18 cellular contexts compared by ENCODE assay signal in the genomic region with DNA sequence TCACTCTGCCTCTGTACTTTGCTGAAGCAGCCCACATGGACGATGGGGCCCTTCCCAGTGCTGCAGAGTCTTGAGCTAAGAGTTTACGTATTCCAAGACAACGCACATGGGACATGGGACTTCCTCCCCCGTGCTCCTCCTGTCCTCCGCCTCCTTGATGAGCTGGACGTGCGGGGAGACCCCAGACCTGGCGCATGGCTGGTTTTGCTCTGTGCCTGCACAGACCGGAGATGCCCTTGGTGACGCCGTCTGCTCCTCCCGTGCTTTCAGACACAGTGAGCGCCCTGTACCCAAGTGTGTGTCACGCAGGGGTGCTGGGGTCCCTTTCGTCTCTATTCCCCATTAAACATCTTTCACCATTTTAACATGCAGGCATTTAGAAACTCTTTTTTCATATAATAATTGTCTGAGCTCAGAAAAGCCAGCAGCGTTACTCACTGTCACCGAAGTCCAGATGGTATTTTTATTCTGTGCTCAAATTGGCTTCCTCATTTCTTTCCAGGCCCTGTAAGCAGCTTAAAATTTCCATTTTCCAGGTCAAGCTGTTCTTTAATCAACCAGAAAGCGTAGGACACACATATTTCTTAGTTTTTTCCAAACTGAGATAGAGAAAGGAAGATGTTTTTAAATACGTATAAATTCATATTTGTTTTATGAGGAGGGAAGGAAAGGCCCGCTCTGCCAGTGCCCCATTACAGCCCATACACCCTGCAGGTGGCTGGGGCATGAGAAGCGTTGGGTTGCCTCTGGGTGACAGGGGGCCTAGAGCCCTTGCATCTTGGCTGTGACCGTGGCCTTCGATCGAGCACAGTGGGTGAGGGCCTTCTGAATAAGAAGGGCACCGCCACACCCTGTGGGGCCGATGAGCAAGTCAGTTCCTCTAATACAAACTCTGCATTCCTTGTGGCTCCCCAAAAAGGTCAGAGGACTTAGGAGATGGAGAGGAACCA. TPM values are rescaled to one million over a fixed set of nuclear protein-coding genes. Genes with fewer than 3 reads are reported as not detected.
DNase-seq lines count a peak whose midpoint lies in the region; ATAC-seq, FAIRE-seq and TF ChIP-seq lines count a peak whose summit lies in the region.
"Had no signal": no experiment of that assay in that cellular context is flagged by ENCODE, and none has a peak within 500 bp of the region (broad histone marks: within the 10 kb centered on the region; RNA-seq: fewer than 3 reads in every experiment).

No MANE protein-coding gene starts in this region.

- peaks cover 16% of the 10 kb centered on the region for H3K27me3 Mint-ChIP-seq in CD4-positive, CD25-positive, alpha-beta regulatory T cell
- H3K27me3 Mint-ChIP-seq: activated CD4-positive, alpha-beta memory T cell treated with anti-CD3 and anti-CD28 coated beads for 36 hours had no signal

- no peaks in the 10 kb centered on the region for H3K36me3 ChIP-seq in CD4-positive, CD25-positive, alpha-beta regulatory T cell (ENCODE audit: control insufficient read depth, insufficient read depth, low read length)
- H3K36me3 ChIP-seq in K562 (ENCODE audit: control insufficient read depth, insufficient read depth, low read length): no peaks in the 10 kb centered on the region
- H3K36me3 ChIP-seq in osteoblast (ENCODE audit: insufficient read depth, low read length): no peaks in the 10 kb centered on the region
- no peaks in the 10 kb centered on the region for H3K36me3 ChIP-seq in A673 (ENCODE audit: insufficient read depth, low read length, poor library complexity, severe bottlenecking)
- no peaks in the 10 kb centered on the region for H3K36me3 ChIP-seq in pancreas
- H3K36me3 ChIP-seq in MG63: no peaks in the 10 kb centered on the region
- H3K36me3 ChIP-seq: upper lobe of right lung had no signal

- TF ChIP-seq CTCF in K562 (IDR thresholded peaks at IDR 0.05 in 2 of 3, conservative IDR thresholded peaks at IDR 0.05 in 1 of 3; ENCODE audit: insufficient read depth in 2 of 3, low read depth in 1 of 3, low read length in 3 of 3): no peak
- no peak for TF ChIP-seq CTCF in osteoblast (IDR thresholded peaks at IDR 0.05; ENCODE audit: extremely low read depth, low read depth, low read length)
- no peak for TF ChIP-seq CTCF in A673 (conservative IDR thresholded peaks at IDR 0.05; ENCODE audit: low read depth, low read length)
- TF ChIP-seq CTCF in pancreas (IDR thresholded peaks at IDR 0.05): no peak

- no peaks in the 10 kb centered on the region for H3K27me3 ChIP-seq in CD4-positive, CD25-positive, alpha-beta regulatory T cell (ENCODE audit: control insufficient read depth, insufficient read depth, low read length)
- H3K27me3 ChIP-seq in K562 (ENCODE audit: control insufficient read depth in 2 of 2, insufficient read depth in 2 of 2, low read length in 2 of 2): peaks cover 67 to 77% of the 10 kb centered on the region in 2 experiments
- peaks cover 7% of the 10 kb centered on the region for H3K27me3 ChIP-seq in osteoblast (ENCODE audit: insufficient read depth, low read length)
- no peaks in the 10 kb centered on the region for H3K27me3 ChIP-seq in A673 (replicated peaks; ENCODE audit: insufficient read depth, low read depth, low read length, poor library complexity)
- H3K27me3 ChIP-seq in pancreas: no peaks in the 10 kb centered on the region
- H3K27me3 ChIP-seq in MG63: no peaks in the 10 kb centered on the region
- H3K27me3 ChIP-seq: upper lobe of right lung had no signal

- H3K36me3 Mint-ChIP-seq in CD4-positive, CD25-positive, alpha-beta regulatory T cell: no peaks in the 10 kb centered on the region
- H3K36me3 Mint-ChIP-seq: activated CD4-positive, alpha-beta memory T cell treated with anti-CD3 and anti-CD28 coated beads for 36 hours had no signal

- no peaks in the 10 kb centered on the region for H3K9me1 ChIP-seq in K562 (ENCODE audit: control insufficient read depth, insufficient read depth, low read length)

- no peak for TF ChIP-seq EP300 in K562 (IDR thresholded peaks at IDR 0.05; ENCODE audit: low read length)

- no peak overlapping the region for H3K4me3 Mint-ChIP-seq in CD4-positive, CD25-positive, alpha-beta regulatory T cell
- H3K4me3 Mint-ChIP-seq: activated CD4-positive, alpha-beta memory T cell treated with anti-CD3 and anti-CD28 coated beads for 36 hours; neural crest cell had no signal

- H4K20me1 ChIP-seq in K562 (replicated peaks; ENCODE audit: control insufficient read depth, insufficient read depth, low read length) (peaks cover 13% of the 10 kb centered on the region; the same call in 1 of the 2 replicates), osteoblast (ENCODE audit: insufficient read depth, low read length) (no peaks in the 10 kb centered on the region)

- no peak for TF ChIP-seq POLR2A in K562 (conservative IDR thresholded peaks at IDR 0.05)

- POLR2A ChIA-PET in K562 (lab: Yijun Ruan, JAX) (interaction anchor here (0.6 to 1.1 kb wide), 2 partner anchors 12 to 191 kb away, joined by 3 to 4 read pairs; no protein-coding TSS in a partner anchor), A673 (lab: Charles Lee; ENCODE audit: low non-redundant PET) (no interaction called here)

- H3K4me1 Mint-ChIP-seq in CD4-positive, CD25-positive, alpha-beta regulatory T cell: peaks cover 0 to 4% (median 0%) of the 10 kb centered on the region in 4 donors

- H3K4me1 ChIP-seq in CD4-positive, CD25-positive, alpha-beta regulatory T cell (ENCODE audit: control insufficient read depth, insufficient read depth, low read length, poor library complexity, severe bottlenecking): no peaks in the 10 kb centered on the region
- H3K4me1 ChIP-seq in K562 (replicated peaks in 1 of 2; ENCODE audit: control insufficient read depth in 2 of 2, insufficient read depth in 2 of 2, low read length in 2 of 2) (peaks cover 0 to 3% of the 10 kb centered on the region in 2 experiments; a peak in 1 of 5 replicates), osteoblast (ENCODE audit: insufficient read depth, low read length) (peaks cover 5% of the 10 kb centered on the region), A673 (ENCODE audit: insufficient read depth, low read length, poor library complexity, severe bottlenecking) (no peaks in the 10 kb centered on the region), pancreas (no peaks in the 10 kb centered on the region)
- H3K4me1 ChIP-seq: upper lobe of right lung had no signal

- no peak for TF ChIP-seq RAD21 in K562 (CRISPR knock-in tag; conservative IDR thresholded peaks at IDR 0.05 in 1 of 2, IDR thresholded peaks at IDR 0.05 in 1 of 2)

- no TSS peak for BruUV-seq in K562 (replicated peaks; lab: Mats Ljungman, UMichigan)
- BruUV-seq in A673 (replicated peaks; lab: Mats Ljungman, UMichigan): no TSS peak

- H3K79me2 ChIP-seq in K562 (ENCODE audit: control insufficient read depth, insufficient read depth, low read length) (no peaks in the 10 kb centered on the region), osteoblast (ENCODE audit: insufficient read depth, low read length) (no peaks in the 10 kb centered on the region)

- H3K9me3 ChIP-seq in CD4-positive, CD25-positive, alpha-beta regulatory T cell (ENCODE audit: control insufficient read depth in 2 of 2, low read length in 2 of 2): no peaks in the 10 kb centered on the region
- H3K9me3 ChIP-seq in K562 (replicated peaks; ENCODE audit: control insufficient read depth, insufficient read depth, low read depth, low read length): no peaks in the 10 kb centered on the region
- H3K9me3 ChIP-seq in osteoblast (ENCODE audit: low read depth, low read length): no peaks in the 10 kb centered on the region
- H3K9me3 ChIP-seq in A673 (ENCODE audit: low read depth, low read length, poor library complexity, severe bottlenecking): no peaks in the 10 kb centered on the region
- no peaks in the 10 kb centered on the region for H3K9me3 ChIP-seq in pancreas
- no peaks in the 10 kb centered on the region for H3K9me3 ChIP-seq in MG63
- H3K9me3 ChIP-seq: upper lobe of right lung had no signal

- FAIRE-seq in K562 (lab: Jason Lieb, UNC): peak; percentile 37
- FAIRE-seq in pancreas (lab: Jason Lieb, UNC): no peak

- ATAC-seq in CD4-positive, CD25-positive, alpha-beta regulatory T cell (ENCODE audit: low read depth in 2 of 2): no peak
- ATAC-seq in K562 (peak; percentile 28; the same call in 2 of the 3 replicates), pancreas (no peak)

- 25% methylated on average over 26 of the region's 26 CpGs for WGBS in K562 (ENCODE audit: insufficient coverage, low coverage, missing lambda C conversion rate)
- 86 to 91% methylated on average over 26 of the region's 26 CpGs for WGBS in pancreas, 2 donors

- H3K4me2 ChIP-seq in K562 (ENCODE audit: insufficient read depth, low read length) (no peak overlapping the region), osteoblast (ENCODE audit: insufficient read depth, low read length) (no peak overlapping the region)

- H3K27ac Mint-ChIP-seq in CD4-positive, CD25-positive, alpha-beta regulatory T cell: peak overlapping the region in 2 of 3 donors; percentile 43 to 79
- H3K27ac Mint-ChIP-seq: activated CD4-positive, alpha-beta memory T cell treated with anti-CD3 and anti-CD28 coated beads for 36 hours had no signal

- CTCF ChIA-PET in K562 (lab: Yijun Ruan, JAX; ENCODE audit: low intra/inter-chr PET ratio): no interaction called here
- CTCF ChIA-PET in A673 (lab: Charles Lee): no interaction called here

- intact Hi-C loops in K562 (cut with micrococcal nuclease): loop anchor here (10.0 kb wide), 1 partner anchor 57 kb away; no protein-coding TSS in a partner anchor
- intact Hi-C loops in A673 (cut with micrococcal nuclease; ENCODE audit: unreplicated experiment): no loop called here
- intact Hi-C loops in pancreas (cut with DNase I): loop anchor here in 1 of 3 donors (10.0 kb wide), 1 partner anchor 87 kb away; no protein-coding TSS in a partner anchor

- no peaks in the 10 kb centered on the region for H3K9me3 Mint-ChIP-seq in CD4-positive, CD25-positive, alpha-beta regulatory T cell
- H3K9me3 Mint-ChIP-seq: activated CD4-positive, alpha-beta memory T cell treated with anti-CD3 and anti-CD28 coated beads for 36 hours; neural crest cell had no signal

- H3K27ac ChIP-seq in CD4-positive, CD25-positive, alpha-beta regulatory T cell (ENCODE audit: insufficient read depth, low read length, poor library complexity, severe bottlenecking): no peak overlapping the region
- no peak overlapping the region for H3K27ac ChIP-seq in K562 (ENCODE audit: extremely low read depth, low read depth, low read length)
- H3K27ac ChIP-seq in osteoblast (ENCODE audit: low read depth, low read length): no peak overlapping the region
- H3K27ac ChIP-seq in A673 (ENCODE audit: low read depth, low read length, poor library complexity, severe bottlenecking): no peak overlapping the region
- no peak overlapping the region for H3K27ac ChIP-seq in pancreas
- H3K27ac ChIP-seq: upper lobe of right lung had no signal

- no peak overlapping the region for H3K4me3 ChIP-seq in CD4-positive, CD25-positive, alpha-beta regulatory T cell (ENCODE audit: low read depth, low read length)
- no peak overlapping the region for H3K4me3 ChIP-seq in K562
- H3K4me3 ChIP-seq in osteoblast (ENCODE audit: insufficient read depth, low read length): no peak overlapping the region
- no peak overlapping the region for H3K4me3 ChIP-seq in A673 (ENCODE audit: low read depth, low read length, poor library complexity, severe bottlenecking)
- no peak overlapping the region for H3K4me3 ChIP-seq in pancreas
- no peak overlapping the region for H3K4me3 ChIP-seq in MG63
- H3K4me3 ChIP-seq: lung, skin epidermis, upper lobe of right lung had no signal

- DNase-seq in CD4-positive, CD25-positive, alpha-beta regulatory T cell: no peak
- DNase-seq in MV-4-11 (lab: John Stamatoyannopoulos, UW) (peak; percentile 40), K562 (ENCODE audit: extremely low read depth in 1 of 4, low spot score in 3 of 4) (no peak), osteoblast (ENCODE audit: insufficient read length, low spot score, missing footprints) (peak; percentile 48), A673 (ENCODE audit: low spot score) (no peak), pancreas (no peak), MG63 (no peak)
- DNase-seq: activated CD4-positive, alpha-beta memory T cell treated with anti-CD3 and anti-CD28 coated beads for 36 hours; activated gamma-delta T cell; effector CD8-positive, alpha-beta T cell; H7; NCI-H1048; OCI-M1; upper lobe of right lung had no signal

- H3K9ac ChIP-seq in K562 (ENCODE audit: insufficient read depth in 1 of 2, low read depth in 2 of 2, low read length in 2 of 2): no peak overlapping the region

- in situ Hi-C loops in K562 (cut with MboI): no loop called here

- H2AFZ ChIP-seq in K562 (ENCODE audit: low read depth, low read length): 0 out of 2 replicates have a peak overlapping the region, but pooled peaks have one; percentile 16
- no peak overlapping the region for H2AFZ ChIP-seq in osteoblast (ENCODE audit: low read length)

RNA-seq across cellular contexts. Expression of gene ZBTB21, which starts 17.9 kb away (rescaled TPM):
- total RNA-seq in CD4-positive, CD25-positive, alpha-beta regulatory T cell: 107 TPM
- 1 to 10 TPM; 2.4 to 8.0 (median 5.2) TPM for polyA plus RNA-seq in CD4-positive, CD25-positive, alpha-beta regulatory T cell
- total RNA-seq in K562 (2011; cell fraction: chromatin; rRNA removed; ENCODE audit: low replicate concordance): 6.9 and 28.9 TPM in 2 replicates
- 8.2 and 9.7 TPM in 2 replicates for total RNA-seq in K562 (2011; cell fraction: nucleolus; rRNA removed)
- total RNA-seq in K562 (2011; cell fraction: nucleoplasm; rRNA removed): 12.2 and 13.4 TPM in 2 replicates
- total RNA-seq in K562 (2014; rRNA removed) (7.4 and 8.6 TPM in 2 replicates), K562 (2014; rRNA removed; fragmentation: Illumina TruSeq; extraction: Trizol) (10.7 and 10.8 TPM in 2 replicates), K562 (2015; rRNA removed; fragmentation: Illumina TruSeq; extraction: Trizol) (10.4 and 10.7 TPM in 2 replicates), K562 (2021) (15.2 and 16.2 TPM in 2 replicates), osteoblast (12.7 and 13.8 TPM in 2 replicates), A673 (2021) (19.5 and 20.7 TPM in 2 replicates), pancreas (1 to 10 TPM; 4.8 to 9.5 (median 8.0) TPM)
- polyA plus RNA-seq in K562 (2011; rRNA removed) (8.7 and 10.7 TPM in 2 replicates), K562 (2014; fragmentation: Illumina TruSeq; extraction: Trizol) (8.4 and 11.4 TPM in 2 replicates), K562 (2014; fragmentation: Nextera tagmentation; extraction: Ambion mirVana) (1 to 10 TPM; 2.2 to 2.6 TPM), K562 (2014; rRNA removed) (3.8 and 5.6 TPM in 2 replicates), pancreas (1 to 10 TPM; 2.9 to 3.2 TPM)
- polyA plus RNA-seq in K562 (2011; cell fraction: cytosol; rRNA removed): 4.6 and 5.2 TPM in 2 replicates
- polyA plus RNA-seq in K562 (2011; cell fraction: nucleus; rRNA removed): 19.4 and 20.3 TPM in 2 replicates
- polyA plus RNA-seq in K562 (2012): 5.3 and 6.4 TPM in 2 replicates
- 11.7 and 16.7 TPM in 2 replicates for polyA minus RNA-seq in K562 (2011; rRNA and poly(A)+ RNA removed)
- polyA minus RNA-seq in K562 (2011; cell fraction: cytosol; rRNA and poly(A)+ RNA removed): 8.9 and 15.2 TPM in 2 replicates
- polyA minus RNA-seq in K562 (2011; cell fraction: nucleus; rRNA and poly(A)+ RNA removed): 9.0 and 19.4 TPM in 2 replicates
- 5.1 and 13.0 TPM in 2 replicates for total RNA-seq in MG63 (2014; rRNA removed; shearing (Covaris generic); ENCODE audit: low replicate concordance)

RNA-seq across cellular contexts. Expression of gene UMODL1, which starts 43.0 kb away (rescaled TPM):
- 0.35 TPM for total RNA-seq in CD4-positive, CD25-positive, alpha-beta regulatory T cell
- polyA plus RNA-seq in CD4-positive, CD25-positive, alpha-beta regulatory T cell: under 1 TPM in 3 of 4 donors, not detected in 1; 0.05 to 0.10 (median 0.05) TPM
- not detected in 2 replicates for total RNA-seq in K562 (2011; cell fraction: chromatin; rRNA removed; ENCODE audit: low replicate concordance)
- total RNA-seq in K562 (2011; cell fraction: nucleolus; rRNA removed): not detected in 2 replicates
- total RNA-seq in K562 (2011; cell fraction: nucleoplasm; rRNA removed): not detected in 2 replicates
- total RNA-seq in K562 (2014; rRNA removed): not detected in 2 replicates
- total RNA-seq in K562 (2014; rRNA removed; fragmentation: Illumina TruSeq; extraction: Trizol): not detected in 2 replicates
- not detected in 2 replicates for total RNA-seq in K562 (2015; rRNA removed; fragmentation: Illumina TruSeq; extraction: Trizol)
- not detected in 2 replicates for total RNA-seq in K562 (2021)
- polyA plus RNA-seq in K562 (2011; rRNA removed): not detected in 2 replicates
- not detected in 2 replicates for polyA plus RNA-seq in K562 (2011; cell fraction: cytosol; rRNA removed)
- not detected in 2 replicates for polyA plus RNA-seq in K562 (2011; cell fraction: nucleus; rRNA removed)
- not detected in 2 replicates for polyA plus RNA-seq in K562 (2012)
- not detected in 2 replicates for polyA plus RNA-seq in K562 (2014; fragmentation: Illumina TruSeq; extraction: Trizol)
- polyA plus RNA-seq in K562 (2014; fragmentation: Nextera tagmentation; extraction: Ambion mirVana): not detected
- not detected in 2 replicates for polyA plus RNA-seq in K562 (2014; rRNA removed)
- not detected in 2 replicates for polyA minus RNA-seq in K562 (2011; rRNA and poly(A)+ RNA removed)
- polyA minus RNA-seq in K562 (2011; cell fraction: cytosol; rRNA and poly(A)+ RNA removed): not detected in 2 replicates
- polyA minus RNA-seq in K562 (2011; cell fraction: nucleus; rRNA and poly(A)+ RNA removed): not detected in 2 replicates
- total RNA-seq in osteoblast: under 0.01 TPM in 1 of 2 replicates, not detected in the other
- not detected in 2 replicates for total RNA-seq in A673 (2021)
- under 1 TPM in 1 of 6 donors, not detected in 5; 0.06 TPM for total RNA-seq in pancreas
- polyA plus RNA-seq in pancreas: under 1 TPM in 1 of 2 donors, not detected in 1; 0.02 TPM
- total RNA-seq in MG63 (2014; rRNA removed; shearing (Covaris generic); ENCODE audit: low replicate concordance): not detected in 2 replicates
- total RNA-seq: activated CD4-positive, alpha-beta memory T cell treated with anti-CD3 and anti-CD28 coated beads for 36 hours; neural crest cell; SK-MEL-5 had no signal

Comparison
In these comparisons a context has a peak if more than half of its experiments do, and no peak if none do; other contexts are left out.
1. DNase-seq: peak in MV-4-11 (single experiment) and osteoblast (single experiment); none in CD4-positive, CD25-positive, alpha-beta regulatory T cell (0 of 3), K562 (0 of 4), A673 (single experiment), pancreas (0 of 6) and MG63 (single experiment).